ENCODE assay signal across 9 cellular contexts in genomic region chr13:100434010-100434763, GRCh38.
A peak's percentile ranks its signal among the peaks of the same experiment; 100 is the strongest.
DNase-seq lines count a peak whose midpoint lies in the region; ATAC-seq and TF ChIP-seq lines count a peak whose summit lies in the region.
"Had no signal": no experiment of that assay in that cellular context is flagged by ENCODE, and none has a peak within 500 bp of the region (broad histone marks: within the 10 kb centered on the region; RNA-seq: fewer than 3 reads in every experiment).

No MANE protein-coding gene starts in this region.

- peak overlapping the region; percentile 55 for H3K27ac ChIP-seq in AG04450 (ENCODE audit: low read depth, low read length)
- H3K27ac ChIP-seq in esophagus (ENCODE audit: low read depth in 2 of 2, low read length in 1 of 2), result peak overlapping the region; percentile 72 to 83

- no peaks in the 10 kb centered on the region for H3K4me1 ChIP-seq in esophagus (ENCODE audit: control insufficient read depth in 2 of 2, insufficient read depth in 2 of 2, low read length in 1 of 2)

- intact Hi-C loops in posterior cingulate gyrus (cut with DNase I), result no loop called here

- H3K9me3 ChIP-seq in AG04450 (ENCODE audit: control insufficient read depth, insufficient read depth, low read length) (no peaks in the 10 kb centered on the region), esophagus (ENCODE audit: control insufficient read depth in 2 of 2, insufficient read depth in 1 of 2, low read depth in 1 of 2, low read length in 1 of 2) (no peaks in the 10 kb centered on the region)

- CTCF ChIA-PET in AG04450 (lab: Charles Lee), result no interaction called here

- POLR2A ChIA-PET in AG04450 (lab: Yijun Ruan, JAX), result no interaction called here

- ATAC-seq in GM19468 (IDR thresholded peaks at IDR 0.05; ENCODE audit: extremely low read depth, unreplicated experiment) (peak; percentile 51), HG03439 (IDR thresholded peaks at IDR 0.05; ENCODE audit: unreplicated experiment) (peak; percentile 85)

- TF ChIP-seq CTCF in AG04450 (IDR thresholded peaks at IDR 0.05; ENCODE audit: low read depth, low read length), result no peak

- H3K36me3 ChIP-seq in esophagus (ENCODE audit: control insufficient read depth in 2 of 2, insufficient read depth in 2 of 2, low read length in 1 of 2), result no peaks in the 10 kb centered on the region

- WGBS in esophagus, 2 donors, result 74 to 75% methylated on average over 5 of the region's 5 CpGs

- H3K27me3 ChIP-seq in AG04450 (ENCODE audit: control insufficient read depth, insufficient read depth, low read length) (no peaks in the 10 kb centered on the region), esophagus (ENCODE audit: control insufficient read depth in 1 of 2, insufficient read depth in 2 of 2, low read length in 2 of 2) (no peaks in the 10 kb centered on the region)

- H3K4me3 ChIP-seq in AG04450 (ENCODE audit: low read depth, low read length), result no peak overlapping the region
- H3K4me3 ChIP-seq in esophagus (ENCODE audit: low read depth in 1 of 2, low read length in 2 of 2), result no peak overlapping the region

- DNase-seq in AG04450 (ENCODE audit: low read depth, low spot score), result no peak
- DNase-seq in cerebellar nuclear complex (lab: John Stamatoyannopoulos, UW), result no peak
- no peak for DNase-seq in SHP77 (lab: John Stamatoyannopoulos, UW)
- no peak for DNase-seq in NCI-H1930 (lab: John Stamatoyannopoulos, UW)
- DNase-seq in posterior cingulate gyrus, result no peak
- DNase-seq: DMS153 had no signal
